In the genomic region with DNA sequence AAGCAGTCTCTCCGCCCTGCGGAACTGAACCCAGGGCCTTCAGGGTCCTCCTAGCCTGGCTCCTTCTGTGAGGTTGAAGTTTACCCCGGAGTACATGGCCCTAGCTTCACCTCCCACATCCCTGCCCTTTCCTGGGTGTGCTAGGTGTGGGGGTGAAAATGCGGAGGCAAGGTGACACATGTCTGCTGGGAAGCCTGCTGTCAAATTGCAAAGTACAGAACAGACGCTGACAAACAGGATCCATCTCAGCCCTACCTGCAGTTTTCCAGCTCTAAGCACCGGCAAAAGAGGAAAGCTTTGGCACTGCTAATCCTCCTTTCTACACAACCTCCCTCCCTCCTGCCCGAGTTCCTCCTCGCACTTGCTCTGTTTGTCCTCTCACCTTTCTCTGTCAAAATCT, we compare ENCODE assay signal across 1 cellular context.
TF ChIP-seq lines count a peak whose summit lies in the region.

No MANE protein-coding gene starts in this region.

TF ChIP-seq in HepG2, 621 proteins besides CTCF, POLR2A, EP300 and RAD21:
- TF ChIP-seq, protein P1, sequence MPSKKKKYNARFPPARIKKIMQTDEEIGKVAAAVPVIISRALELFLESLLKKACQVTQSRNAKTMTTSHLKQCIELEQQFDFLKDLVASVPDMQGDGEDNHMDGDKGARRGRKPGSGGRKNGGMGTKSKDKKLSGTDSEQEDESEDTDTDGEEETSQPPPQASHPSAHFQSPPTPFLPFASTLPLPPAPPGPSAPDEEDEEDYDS (CRISPR knock-in tag; IDR thresholded peaks at IDR 0.05), result no peak
- TF ChIP-seq, protein P2, sequence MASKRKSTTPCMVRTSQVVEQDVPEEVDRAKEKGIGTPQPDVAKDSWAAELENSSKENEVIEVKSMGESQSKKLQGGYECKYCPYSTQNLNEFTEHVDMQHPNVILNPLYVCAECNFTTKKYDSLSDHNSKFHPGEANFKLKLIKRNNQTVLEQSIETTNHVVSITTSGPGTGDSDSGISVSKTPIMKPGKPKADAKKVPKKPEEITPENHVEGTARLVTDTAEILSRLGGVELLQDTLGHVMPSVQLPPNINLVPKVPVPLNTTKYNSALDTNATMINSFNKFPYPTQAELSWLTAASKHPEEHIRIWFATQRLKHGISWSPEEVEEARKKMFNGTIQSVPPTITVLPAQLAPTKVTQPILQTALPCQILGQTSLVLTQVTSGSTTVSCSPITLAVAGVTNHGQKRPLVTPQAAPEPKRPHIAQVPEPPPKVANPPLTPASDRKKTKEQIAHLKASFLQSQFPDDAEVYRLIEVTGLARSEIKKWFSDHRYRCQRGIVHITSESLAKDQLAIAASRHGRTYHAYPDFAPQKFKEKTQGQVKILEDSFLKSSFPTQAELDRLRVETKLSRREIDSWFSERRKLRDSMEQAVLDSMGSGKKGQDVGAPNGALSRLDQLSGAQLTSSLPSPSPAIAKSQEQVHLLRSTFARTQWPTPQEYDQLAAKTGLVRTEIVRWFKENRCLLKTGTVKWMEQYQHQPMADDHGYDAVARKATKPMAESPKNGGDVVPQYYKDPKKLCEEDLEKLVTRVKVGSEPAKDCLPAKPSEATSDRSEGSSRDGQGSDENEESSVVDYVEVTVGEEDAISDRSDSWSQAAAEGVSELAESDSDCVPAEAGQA (IDR thresholded peaks at IDR 0.05; ENCODE audit: low read depth), result no peak
- TF ChIP-seq, protein P2 (CRISPR knock-in tag; IDR thresholded peaks at IDR 0.05; ENCODE audit: borderline replicate concordance), result no peak
- TF ChIP-seq HOXA7 (CRISPR knock-in tag; IDR thresholded peaks at IDR 0.05) (no peak), ZNF510 (CRISPR knock-in tag; IDR thresholded peaks at IDR 0.05; ENCODE audit: low read depth) (no peak), POGZ (CRISPR knock-in tag; IDR thresholded peaks at IDR 0.05) (no peak), GABPA (IDR thresholded peaks at IDR 0.05; ENCODE audit: low read depth, low read length) (no peak), GABPA (CRISPR knock-in tag; IDR thresholded peaks at IDR 0.05; ENCODE audit: low read depth) (no peak), ZNF644 (CRISPR knock-in tag; IDR thresholded peaks at IDR 0.05; ENCODE audit: low read depth) (no peak), SPEN (CRISPR knock-in tag; IDR thresholded peaks at IDR 0.05; ENCODE audit: low read depth) (no peak), PAF1 (CRISPR knock-in tag; IDR thresholded peaks at IDR 0.05) (no peak), ZNF326 (CRISPR knock-in tag; IDR thresholded peaks at IDR 0.05; ENCODE audit: borderline replicate concordance) (no peak), GATA4 (IDR thresholded peaks at IDR 0.05; ENCODE audit: borderline replicate concordance, low read depth) (no peak), SRSF4 (IDR thresholded peaks at IDR 0.05; ENCODE audit: low read depth, low read length, poor library complexity, severe bottlenecking) (no peak), PTBP1 (IDR thresholded peaks at IDR 0.05; ENCODE audit: low read depth, low read length, poor library complexity, severe bottlenecking) (no peak), ETV6 (CRISPR knock-in tag; conservative IDR thresholded peaks at IDR 0.05) (no peak)
- TF ChIP-seq, protein P3, sequence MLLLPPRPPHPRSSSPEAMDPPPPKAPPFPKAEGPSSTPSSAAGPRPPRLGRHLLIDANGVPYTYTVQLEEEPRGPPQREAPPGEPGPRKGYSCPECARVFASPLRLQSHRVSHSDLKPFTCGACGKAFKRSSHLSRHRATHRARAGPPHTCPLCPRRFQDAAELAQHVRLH (CRISPR knock-in tag; IDR thresholded peaks at IDR 0.05; ENCODE audit: borderline replicate concordance, low read depth), result no peak
- TF ChIP-seq, protein P4, sequence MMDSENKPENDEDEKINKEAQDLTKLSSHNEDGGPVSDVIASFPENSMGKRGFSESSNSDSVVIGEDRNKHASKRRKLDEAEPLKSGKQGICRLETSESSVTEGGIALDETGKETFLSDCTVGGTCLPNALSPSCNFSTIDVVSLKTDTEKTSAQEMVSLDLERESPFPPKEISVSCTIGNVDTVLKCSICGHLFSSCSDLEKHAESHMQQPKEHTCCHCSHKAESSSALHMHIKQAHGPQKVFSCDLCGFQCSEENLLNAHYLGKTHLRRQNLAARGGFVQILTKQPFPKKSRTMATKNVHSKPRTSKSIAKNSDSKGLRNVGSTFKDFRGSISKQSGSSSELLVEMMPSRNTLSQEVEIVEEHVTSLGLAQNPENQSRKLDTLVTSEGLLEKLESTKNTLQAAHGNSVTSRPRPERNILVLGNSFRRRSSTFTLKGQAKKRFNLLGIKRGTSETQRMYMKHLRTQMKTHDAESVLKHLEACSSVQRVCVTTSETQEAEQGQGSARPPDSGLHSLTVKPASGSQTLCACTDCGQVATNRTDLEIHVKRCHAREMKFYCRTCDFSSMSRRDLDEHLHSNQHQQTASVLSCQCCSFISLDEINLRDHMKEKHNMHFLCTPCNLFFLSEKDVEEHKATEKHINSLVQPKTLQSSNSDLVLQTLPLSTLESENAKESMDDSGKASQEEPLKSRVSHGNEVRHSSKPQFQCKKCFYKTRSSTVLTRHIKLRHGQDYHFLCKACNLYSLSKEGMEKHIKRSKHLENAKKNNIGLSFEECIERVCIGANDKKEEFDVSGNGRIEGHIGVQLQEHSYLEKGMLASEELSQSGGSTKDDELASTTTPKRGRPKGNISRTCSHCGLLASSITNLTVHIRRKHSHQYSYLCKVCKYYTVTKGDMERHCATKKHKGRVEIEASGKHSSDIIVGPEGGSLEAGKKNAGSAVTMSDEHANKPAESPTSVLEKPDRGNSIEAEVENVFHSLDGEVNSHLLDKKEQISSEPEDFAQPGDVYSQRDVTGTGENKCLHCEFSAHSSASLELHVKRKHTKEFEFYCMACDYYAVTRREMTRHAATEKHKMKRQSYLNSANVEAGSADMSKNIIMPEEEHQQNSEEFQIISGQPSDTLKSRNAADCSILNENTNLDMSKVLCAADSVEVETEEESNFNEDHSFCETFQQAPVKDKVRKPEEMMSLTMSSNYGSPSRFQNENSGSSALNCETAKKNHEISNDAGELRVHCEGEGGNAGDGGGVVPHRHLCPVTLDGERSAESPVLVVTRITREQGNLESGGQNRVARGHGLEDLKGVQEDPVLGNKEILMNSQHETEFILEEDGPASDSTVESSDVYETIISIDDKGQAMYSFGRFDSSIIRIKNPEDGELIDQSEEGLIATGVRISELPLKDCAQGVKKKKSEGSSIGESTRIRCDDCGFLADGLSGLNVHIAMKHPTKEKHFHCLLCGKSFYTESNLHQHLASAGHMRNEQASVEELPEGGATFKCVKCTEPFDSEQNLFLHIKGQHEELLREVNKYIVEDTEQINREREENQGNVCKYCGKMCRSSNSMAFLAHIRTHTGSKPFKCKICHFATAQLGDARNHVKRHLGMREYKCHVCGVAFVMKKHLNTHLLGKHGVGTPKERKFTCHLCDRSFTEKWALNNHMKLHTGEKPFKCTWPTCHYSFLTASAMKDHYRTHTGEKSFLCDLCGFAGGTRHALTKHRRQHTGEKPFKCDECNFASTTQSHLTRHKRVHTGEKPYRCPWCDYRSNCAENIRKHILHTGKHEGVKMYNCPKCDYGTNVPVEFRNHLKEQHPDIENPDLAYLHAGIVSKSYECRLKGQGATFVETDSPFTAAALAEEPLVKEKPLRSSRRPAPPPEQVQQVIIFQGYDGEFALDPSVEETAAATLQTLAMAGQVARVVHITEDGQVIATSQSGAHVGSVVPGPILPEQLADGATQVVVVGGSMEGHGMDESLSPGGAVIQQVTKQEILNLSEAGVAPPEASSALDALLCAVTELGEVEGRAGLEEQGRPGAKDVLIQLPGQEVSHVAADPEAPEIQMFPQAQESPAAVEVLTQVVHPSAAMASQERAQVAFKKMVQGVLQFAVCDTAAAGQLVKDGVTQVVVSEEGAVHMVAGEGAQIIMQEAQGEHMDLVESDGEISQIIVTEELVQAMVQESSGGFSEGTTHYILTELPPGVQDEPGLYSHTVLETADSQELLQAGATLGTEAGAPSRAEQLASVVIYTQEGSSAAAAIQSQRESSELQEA (CRISPR knock-in tag; IDR thresholded peaks at IDR 0.05; ENCODE audit: not compliant biosample characterization), result no peak
- TF ChIP-seq, protein P5, sequence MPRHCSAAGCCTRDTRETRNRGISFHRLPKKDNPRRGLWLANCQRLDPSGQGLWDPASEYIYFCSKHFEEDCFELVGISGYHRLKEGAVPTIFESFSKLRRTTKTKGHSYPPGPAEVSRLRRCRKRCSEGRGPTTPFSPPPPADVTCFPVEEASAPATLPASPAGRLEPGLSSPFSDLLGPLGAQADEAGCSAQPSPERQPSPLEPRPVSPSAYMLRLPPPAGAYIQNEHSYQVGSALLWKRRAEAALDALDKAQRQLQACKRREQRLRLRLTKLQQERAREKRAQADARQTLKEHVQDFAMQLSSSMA (CRISPR knock-in tag; IDR thresholded peaks at IDR 0.05), result no peak
- TF ChIP-seq, protein P6, sequence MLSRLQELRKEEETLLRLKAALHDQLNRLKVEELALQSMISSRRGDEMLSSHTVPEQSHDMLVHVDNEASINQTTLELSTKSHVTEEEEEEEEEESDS (CRISPR knock-in tag; IDR thresholded peaks at IDR 0.05; ENCODE audit: borderline replicate concordance), result no peak
- TF ChIP-seq, protein P7, sequence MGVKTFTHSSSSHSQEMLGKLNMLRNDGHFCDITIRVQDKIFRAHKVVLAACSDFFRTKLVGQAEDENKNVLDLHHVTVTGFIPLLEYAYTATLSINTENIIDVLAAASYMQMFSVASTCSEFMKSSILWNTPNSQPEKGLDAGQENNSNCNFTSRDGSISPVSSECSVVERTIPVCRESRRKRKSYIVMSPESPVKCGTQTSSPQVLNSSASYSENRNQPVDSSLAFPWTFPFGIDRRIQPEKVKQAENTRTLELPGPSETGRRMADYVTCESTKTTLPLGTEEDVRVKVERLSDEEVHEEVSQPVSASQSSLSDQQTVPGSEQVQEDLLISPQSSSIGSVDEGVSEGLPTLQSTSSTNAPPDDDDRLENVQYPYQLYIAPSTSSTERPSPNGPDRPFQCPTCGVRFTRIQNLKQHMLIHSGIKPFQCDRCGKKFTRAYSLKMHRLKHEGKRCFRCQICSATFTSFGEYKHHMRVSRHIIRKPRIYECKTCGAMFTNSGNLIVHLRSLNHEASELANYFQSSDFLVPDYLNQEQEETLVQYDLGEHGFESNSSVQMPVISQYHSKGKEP (CRISPR knock-in tag; IDR thresholded peaks at IDR 0.05), result no peak
